ENCODE assay signal across 19 cellular contexts in genomic region chr1:59738591-59739015, GRCh38.
DNase-seq lines count a peak whose midpoint lies in the region; ATAC-seq and TF ChIP-seq lines count a peak whose summit lies in the region.
"Had no signal": no experiment of that assay in that cellular context is flagged by ENCODE, and none has a peak within 500 bp of the region (broad histone marks: within the 10 kb centered on the region; RNA-seq: fewer than 3 reads in every experiment).

No MANE protein-coding gene starts in this region.

- H3K9me3 Mint-ChIP-seq in progenitor cell of endocrine pancreas (ENCODE audit: low read depth) (peaks cover 17% of the 10 kb centered on the region), WTC11 (peaks cover 38% of the 10 kb centered on the region)

- H3K27ac Mint-ChIP-seq in progenitor cell of endocrine pancreas (peak overlapping the region; percentile 79), WTC11 (no peak overlapping the region)
- H3K27ac Mint-ChIP-seq: activated T-helper 1 cell treated with anti-CD3 and anti-CD28 coated beads, Interleukin-12 subunit alpha, Interleukin-12 subunit beta, Interleukin-2, Interleukin-4 antibody, amounts not matched to agents 30 ng/mL and 10 ng/mL and 1 ng/mL, durations not matched to agents 14 hours and 24 hours and 36 hours; CD4-positive, alpha-beta memory T cell; natural killer cell treated with Interleukin-12 subunit alpha and Interleukin-12 subunit beta and Interleukin-15 and Interleukin-18, amount 100 ng/mL, for 72 hours had no signal

- DNase-seq in EL, result peak; percentile 85
- no peak for DNase-seq in SJCRH30
- peak; percentile 98 for DNase-seq in fibroblast of peridontal ligament (ENCODE audit: extremely low read depth)
- no peak for DNase-seq in progenitor cell of endocrine pancreas (ENCODE audit: low spot score, unreplicated experiment)
- DNase-seq in NCI-H526 treated with DMSO at 0.1 percent for 48 hours (lab: John Stamatoyannopoulos, UW), result no peak
- DNase-seq in WTC11 (ENCODE audit: low spot score), result no peak
- DNase-seq: activated CD4-positive, alpha-beta T cell treated with anti-CD3 and anti-CD28 coated beads, Interleukin-2, amount 50 U/mL, for 1 hour; CD4-positive, alpha-beta memory T cell; effector memory CD4-positive, alpha-beta T cell; heart right ventricle; sigmoid colon; stimulated activated naive CD4-positive, alpha-beta T cell treated with Interleukin-2 at 50 U/mL for 16 hours; T-helper 9 cell had no signal

- H3K27me3 Mint-ChIP-seq in progenitor cell of endocrine pancreas (peaks cover 8% of the 10 kb centered on the region), WTC11 (ENCODE audit: low read depth) (0 out of 2 replicates have a peak, but pooled peaks cover 4% of the 10 kb centered on the region)
- H3K27me3 Mint-ChIP-seq: CD4-positive, alpha-beta memory T cell; natural killer cell treated with Interleukin-12 subunit alpha and Interleukin-12 subunit beta and Interleukin-15 and Interleukin-18, amount 100 ng/mL, for 72 hours had no signal

- no peaks in the 10 kb centered on the region for H3K27me3 ChIP-seq in SJCRH30
- H3K27me3 ChIP-seq: ascending aorta, heart right ventricle, sigmoid colon had no signal

- POLR2A ChIA-PET in WTC11 (lab: Charles Lee), result no interaction called here

- TF ChIP-seq CTCF in progenitor cell of endocrine pancreas (IDR thresholded peaks at IDR 0.05; ENCODE audit: unreplicated experiment) (no peak), WTC11 (IDR thresholded peaks at IDR 0.05) (no peak)

- H3K4me1 ChIP-seq in SJCRH30, result peaks cover 23% of the 10 kb centered on the region
- H3K4me1 ChIP-seq: HAP-1 had no signal

- no peaks in the 10 kb centered on the region for H3K36me3 ChIP-seq in SJCRH30
- H3K36me3 ChIP-seq: ascending aorta, HAP-1, heart right ventricle, sigmoid colon had no signal

- CTCF ChIA-PET in WTC11 (lab: Charles Lee), result no interaction called here

- H3K4me1 Mint-ChIP-seq in progenitor cell of endocrine pancreas (ENCODE audit: low read depth) (peaks cover 32% of the 10 kb centered on the region), WTC11 (no peaks in the 10 kb centered on the region)
- H3K4me1 Mint-ChIP-seq: CD4-positive, alpha-beta memory T cell had no signal

- H3K4me3 Mint-ChIP-seq in progenitor cell of endocrine pancreas (ENCODE audit: low read depth) (no peak overlapping the region), WTC11 (no peak overlapping the region)
- H3K4me3 Mint-ChIP-seq: activated T-helper 1 cell treated with anti-CD3 and anti-CD28 coated beads, Interleukin-12 subunit alpha, Interleukin-12 subunit beta, Interleukin-2, Interleukin-4 antibody, amounts not matched to agents 30 ng/mL and 10 ng/mL and 1 ng/mL, durations not matched to agents 14 hours and 24 hours and 36 hours; CD4-positive, alpha-beta memory T cell; natural killer cell treated with Interleukin-12 subunit alpha and Interleukin-12 subunit beta and Interleukin-15 and Interleukin-18, amount 100 ng/mL, for 72 hours had no signal

- peaks cover 15% of the 10 kb centered on the region; the same call in 1 of the 2 replicates for H3K9me3 ChIP-seq in SJCRH30 (replicated peaks)
- H3K9me3 ChIP-seq: ascending aorta, HAP-1, sigmoid colon had no signal

- ATAC-seq in HG03159 (IDR thresholded peaks at IDR 0.05; ENCODE audit: unreplicated experiment) (no peak), HG02884 (IDR thresholded peaks at IDR 0.05; ENCODE audit: unreplicated experiment) (no peak), WTC11 (no peak)
- ATAC-seq: heart right ventricle; natural killer cell treated with Interleukin-12 subunit alpha and Interleukin-12 subunit beta and Interleukin-15 and Interleukin-18, amount 100 ng/mL, for 72 hours had no signal

- no peak overlapping the region for H3K4me3 ChIP-seq in SJCRH30
- H3K4me3 ChIP-seq: ascending aorta, HAP-1, heart right ventricle, sigmoid colon had no signal

- H3K36me3 Mint-ChIP-seq in progenitor cell of endocrine pancreas (ENCODE audit: insufficient read depth) (peaks cover 13% of the 10 kb centered on the region), WTC11 (peaks cover 34% of the 10 kb centered on the region)

- H3K27ac ChIP-seq in SJCRH30, result peak overlapping the region; percentile 37
- H3K27ac ChIP-seq: ascending aorta, heart right ventricle, sigmoid colon had no signal

TF ChIP-seq in WTC11, 78 proteins besides CTCF, POLR2A, EP300 and RAD21 (continues in another document):
- TF ChIP-seq NFATC4 (CRISPR knock-in tag; IDR thresholded peaks at IDR 0.05) (no peak), IRF2 (CRISPR knock-in tag; IDR thresholded peaks at IDR 0.05; ENCODE audit: borderline replicate concordance, low read depth) (no peak), PRRX2 (CRISPR knock-in tag; IDR thresholded peaks at IDR 0.05) (no peak), TEAD1 (CRISPR knock-in tag; IDR thresholded peaks at IDR 0.05) (no peak), CBFB (CRISPR knock-in tag; IDR thresholded peaks at IDR 0.05; ENCODE audit: low read depth) (no peak), KAT7 (CRISPR knock-in tag; IDR thresholded peaks at IDR 0.05; ENCODE audit: borderline replicate concordance) (no peak), NR2C2 (CRISPR knock-in tag; IDR thresholded peaks at IDR 0.05) (no peak), JUN (CRISPR knock-in tag; IDR thresholded peaks at IDR 0.05) (no peak), ZBTB21 (CRISPR knock-in tag; IDR thresholded peaks at IDR 0.05; ENCODE audit: borderline replicate concordance) (no peak), NR3C1 (CRISPR knock-in tag; conservative IDR thresholded peaks at IDR 0.05; ENCODE audit: low read depth) (no peak), GRHL2 (CRISPR knock-in tag; IDR thresholded peaks at IDR 0.05; ENCODE audit: insufficient replicate concordance, severe bottlenecking) (no peak), FOXK1 (CRISPR knock-in tag; IDR thresholded peaks at IDR 0.05) (no peak), MXD4 (CRISPR knock-in tag; IDR thresholded peaks at IDR 0.05; ENCODE audit: borderline replicate concordance) (no peak)
- TF ChIP-seq, protein P1, sequence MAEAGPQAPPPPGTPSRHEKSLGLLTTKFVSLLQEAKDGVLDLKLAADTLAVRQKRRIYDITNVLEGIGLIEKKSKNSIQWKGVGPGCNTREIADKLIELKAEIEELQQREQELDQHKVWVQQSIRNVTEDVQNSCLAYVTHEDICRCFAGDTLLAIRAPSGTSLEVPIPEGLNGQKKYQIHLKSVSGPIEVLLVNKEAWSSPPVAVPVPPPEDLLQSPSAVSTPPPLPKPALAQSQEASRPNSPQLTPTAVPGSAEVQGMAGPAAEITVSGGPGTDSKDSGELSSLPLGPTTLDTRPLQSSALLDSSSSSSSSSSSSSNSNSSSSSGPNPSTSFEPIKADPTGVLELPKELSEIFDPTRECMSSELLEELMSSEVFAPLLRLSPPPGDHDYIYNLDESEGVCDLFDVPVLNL (CRISPR knock-in tag; IDR thresholded peaks at IDR 0.05; ENCODE audit: borderline replicate concordance, low read depth), result no peak
- TF ChIP-seq, protein P2, sequence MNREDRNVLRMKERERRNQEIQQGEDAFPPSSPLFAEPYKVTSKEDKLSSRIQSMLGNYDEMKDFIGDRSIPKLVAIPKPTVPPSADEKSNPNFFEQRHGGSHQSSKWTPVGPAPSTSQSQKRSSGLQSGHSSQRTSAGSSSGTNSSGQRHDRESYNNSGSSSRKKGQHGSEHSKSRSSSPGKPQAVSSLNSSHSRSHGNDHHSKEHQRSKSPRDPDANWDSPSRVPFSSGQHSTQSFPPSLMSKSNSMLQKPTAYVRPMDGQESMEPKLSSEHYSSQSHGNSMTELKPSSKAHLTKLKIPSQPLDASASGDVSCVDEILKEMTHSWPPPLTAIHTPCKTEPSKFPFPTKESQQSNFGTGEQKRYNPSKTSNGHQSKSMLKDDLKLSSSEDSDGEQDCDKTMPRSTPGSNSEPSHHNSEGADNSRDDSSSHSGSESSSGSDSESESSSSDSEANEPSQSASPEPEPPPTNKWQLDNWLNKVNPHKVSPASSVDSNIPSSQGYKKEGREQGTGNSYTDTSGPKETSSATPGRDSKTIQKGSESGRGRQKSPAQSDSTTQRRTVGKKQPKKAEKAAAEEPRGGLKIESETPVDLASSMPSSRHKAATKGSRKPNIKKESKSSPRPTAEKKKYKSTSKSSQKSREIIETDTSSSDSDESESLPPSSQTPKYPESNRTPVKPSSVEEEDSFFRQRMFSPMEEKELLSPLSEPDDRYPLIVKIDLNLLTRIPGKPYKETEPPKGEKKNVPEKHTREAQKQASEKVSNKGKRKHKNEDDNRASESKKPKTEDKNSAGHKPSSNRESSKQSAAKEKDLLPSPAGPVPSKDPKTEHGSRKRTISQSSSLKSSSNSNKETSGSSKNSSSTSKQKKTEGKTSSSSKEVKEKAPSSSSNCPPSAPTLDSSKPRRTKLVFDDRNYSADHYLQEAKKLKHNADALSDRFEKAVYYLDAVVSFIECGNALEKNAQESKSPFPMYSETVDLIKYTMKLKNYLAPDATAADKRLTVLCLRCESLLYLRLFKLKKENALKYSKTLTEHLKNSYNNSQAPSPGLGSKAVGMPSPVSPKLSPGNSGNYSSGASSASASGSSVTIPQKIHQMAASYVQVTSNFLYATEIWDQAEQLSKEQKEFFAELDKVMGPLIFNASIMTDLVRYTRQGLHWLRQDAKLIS (CRISPR knock-in tag; IDR thresholded peaks at IDR 0.05; ENCODE audit: borderline replicate concordance), result no peak
- TF ChIP-seq, protein P3, sequence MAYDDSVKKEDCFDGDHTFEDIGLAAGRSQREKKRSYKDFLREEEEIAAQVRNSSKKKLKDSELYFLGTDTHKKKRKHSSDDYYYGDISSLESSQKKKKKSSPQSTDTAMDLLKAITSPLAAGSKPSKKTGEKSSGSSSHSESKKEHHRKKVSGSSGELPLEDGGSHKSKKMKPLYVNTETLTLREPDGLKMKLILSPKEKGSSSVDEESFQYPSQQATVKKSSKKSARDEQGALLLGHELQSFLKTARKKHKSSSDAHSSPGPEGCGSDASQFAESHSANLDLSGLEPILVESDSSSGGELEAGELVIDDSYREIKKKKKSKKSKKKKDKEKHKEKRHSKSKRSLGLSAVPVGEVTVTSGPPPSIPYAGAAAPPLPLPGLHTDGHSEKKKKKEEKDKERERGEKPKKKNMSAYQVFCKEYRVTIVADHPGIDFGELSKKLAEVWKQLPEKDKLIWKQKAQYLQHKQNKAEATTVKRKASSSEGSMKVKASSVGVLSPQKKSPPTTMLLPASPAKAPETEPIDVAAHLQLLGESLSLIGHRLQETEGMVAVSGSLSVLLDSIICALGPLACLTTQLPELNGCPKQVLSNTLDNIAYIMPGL (CRISPR knock-in tag; IDR thresholded peaks at IDR 0.05), result no peak
- TF ChIP-seq, protein P4, sequence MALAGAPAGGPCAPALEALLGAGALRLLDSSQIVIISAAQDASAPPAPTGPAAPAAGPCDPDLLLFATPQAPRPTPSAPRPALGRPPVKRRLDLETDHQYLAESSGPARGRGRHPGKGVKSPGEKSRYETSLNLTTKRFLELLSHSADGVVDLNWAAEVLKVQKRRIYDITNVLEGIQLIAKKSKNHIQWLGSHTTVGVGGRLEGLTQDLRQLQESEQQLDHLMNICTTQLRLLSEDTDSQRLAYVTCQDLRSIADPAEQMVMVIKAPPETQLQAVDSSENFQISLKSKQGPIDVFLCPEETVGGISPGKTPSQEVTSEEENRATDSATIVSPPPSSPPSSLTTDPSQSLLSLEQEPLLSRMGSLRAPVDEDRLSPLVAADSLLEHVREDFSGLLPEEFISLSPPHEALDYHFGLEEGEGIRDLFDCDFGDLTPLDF (CRISPR knock-in tag; IDR thresholded peaks at IDR 0.05), result no peak

Comparison
In these comparisons a context has a peak if more than half of its experiments do, and no peak if none do; other contexts are left out.
1. DNase-seq: peak in EL (single experiment) and fibroblast of peridontal ligament (single experiment); none in SJCRH30 (0 of 2), progenitor cell of endocrine pancreas (single experiment), NCI-H526 treated with DMSO at 0.1 percent for 48 hours (single experiment) and WTC11 (single experiment).